2 cellular contexts compared by ENCODE assay signal in genomic region chr6:41921712-41921998, GRCh38.
TF ChIP-seq lines count a peak whose summit lies in the region.

No MANE protein-coding gene starts in this region.

TF ChIP-seq in K562, 482 proteins besides CTCF, POLR2A, EP300 and RAD21 (continues in another document):
- TF ChIP-seq ZFP36 (IDR thresholded peaks at IDR 0.05; ENCODE audit: low read depth, low read length, partially characterized antibody) (no peak), TRIM25 (IDR thresholded peaks at IDR 0.05; ENCODE audit: borderline replicate concordance) (no peak), CC2D1A (IDR thresholded peaks at IDR 0.05) (no peak), CCNT2 (IDR thresholded peaks at IDR 0.05; ENCODE audit: borderline replicate concordance, extremely low read depth, insufficient read length, low read depth, low read length) (no peak), ZNF174 (CRISPR knock-in tag; IDR thresholded peaks at IDR 0.05) (no peak), DPF2 (IDR thresholded peaks at IDR 0.05) (no peak), LCOR (CRISPR knock-in tag; IDR thresholded peaks at IDR 0.05) (no peak), TCF7 (IDR thresholded peaks at IDR 0.05; ENCODE audit: borderline replicate concordance) (no peak), KLF16 (IDR thresholded peaks at IDR 0.05) (no peak), E2F3 (CRISPR knock-in tag; IDR thresholded peaks at IDR 0.05) (no peak), PURB (CRISPR knock-in tag; IDR thresholded peaks at IDR 0.05; ENCODE audit: low read depth) (no peak), SRSF1 (IDR thresholded peaks at IDR 0.05; ENCODE audit: low read depth, low read length) (peak; percentile 19; the same call in 1 of the 2 replicates), KLF10 (CRISPR knock-in tag; IDR thresholded peaks at IDR 0.05) (no peak), RBFOX2 (IDR thresholded peaks at IDR 0.05; ENCODE audit: low read depth, low read length) (peak; percentile 71), UBTF (IDR thresholded peaks at IDR 0.05; ENCODE audit: borderline replicate concordance in 1 of 2, low read depth in 2 of 2, low read length in 2 of 2) (no peak), POLR2G (IDR thresholded peaks at IDR 0.05; ENCODE audit: low read depth, low read length) (peak; percentile 60; the same call in 1 of the 2 replicates), SUPT5H (IDR thresholded peaks at IDR 0.05) (no peak), KDM4B (IDR thresholded peaks at IDR 0.05; ENCODE audit: borderline replicate concordance in 2 of 2, low read depth in 1 of 2) (no peak), ELK1 (CRISPR knock-in tag; IDR thresholded peaks at IDR 0.05) (no peak), HDAC1 (IDR thresholded peaks at IDR 0.05) (0 out of 4 replicates have a peak, but pooled peaks of 1 of the 2 experiments have one; percentile 25), WHSC1 (IDR thresholded peaks at IDR 0.05; ENCODE audit: low read length) (no peak), ZNF511 (CRISPR knock-in tag; IDR thresholded peaks at IDR 0.05) (no peak), NFYB (IDR thresholded peaks at IDR 0.05; ENCODE audit: extremely low read depth, insufficient read length) (no peak), RBM34 (IDR thresholded peaks at IDR 0.05; ENCODE audit: borderline replicate concordance, insufficient read depth, low read length) (no peak), SMAD2 (IDR thresholded peaks at IDR 0.05; ENCODE audit: low read depth, low read length) (no peak), MCM7 (IDR thresholded peaks at IDR 0.05) (no peak), NR0B1 (IDR thresholded peaks at IDR 0.05; ENCODE audit: partially characterized antibody) (no peak), SAFB2 (IDR thresholded peaks at IDR 0.05; ENCODE audit: borderline replicate concordance, low read depth, low read length, severe bottlenecking) (no peak), BRD9 (IDR thresholded peaks at IDR 0.05; ENCODE audit: low read depth, partially characterized antibody) (no peak), NR4A1 (CRISPR knock-in tag; IDR thresholded peaks at IDR 0.05) (no peak), NR4A1 (tag; IDR thresholded peaks at IDR 0.05) (no peak), FOXK2 (conservative IDR thresholded peaks at IDR 0.05 in 1 of 2, IDR thresholded peaks at IDR 0.05 in 1 of 2; ENCODE audit: low read depth in 2 of 2) (peak in 1 of 2 experiments; percentile 11; a peak in 1 of 4 replicates)

TF ChIP-seq in liver, 16 proteins besides CTCF, POLR2A, EP300 and RAD21:
- TF ChIP-seq MAX (IDR thresholded peaks at IDR 0.05) (no peak), ATF3 (IDR thresholded peaks at IDR 0.05) (no peak), EGR1 (IDR thresholded peaks at IDR 0.05; ENCODE audit: low read depth in 2 of 2) (no peak), REST (IDR thresholded peaks at IDR 0.05) (no peak), JUND (IDR thresholded peaks at IDR 0.05) (no peak), FOXA2 (IDR thresholded peaks at IDR 0.05) (no peak), YY1 (IDR thresholded peaks at IDR 0.05) (no peak), SP1 (IDR thresholded peaks at IDR 0.05) (no peak), GABPA (IDR thresholded peaks at IDR 0.05 in 1 of 2, conservative IDR thresholded peaks at IDR 0.05 in 1 of 2) (no peak), FOXA1 (IDR thresholded peaks at IDR 0.05) (no peak), TAF1 (conservative IDR thresholded peaks at IDR 0.05) (no peak), RXRA (IDR thresholded peaks at IDR 0.05) (no peak), HNF4G (IDR thresholded peaks at IDR 0.05) (no peak), ZBTB33 (IDR thresholded peaks at IDR 0.05) (no peak), NR2F2 (IDR thresholded peaks at IDR 0.05) (no peak), HNF4A (conservative IDR thresholded peaks at IDR 0.05) (no peak)
